ENCODE assay signal across 8 cellular contexts in the genomic region with DNA sequence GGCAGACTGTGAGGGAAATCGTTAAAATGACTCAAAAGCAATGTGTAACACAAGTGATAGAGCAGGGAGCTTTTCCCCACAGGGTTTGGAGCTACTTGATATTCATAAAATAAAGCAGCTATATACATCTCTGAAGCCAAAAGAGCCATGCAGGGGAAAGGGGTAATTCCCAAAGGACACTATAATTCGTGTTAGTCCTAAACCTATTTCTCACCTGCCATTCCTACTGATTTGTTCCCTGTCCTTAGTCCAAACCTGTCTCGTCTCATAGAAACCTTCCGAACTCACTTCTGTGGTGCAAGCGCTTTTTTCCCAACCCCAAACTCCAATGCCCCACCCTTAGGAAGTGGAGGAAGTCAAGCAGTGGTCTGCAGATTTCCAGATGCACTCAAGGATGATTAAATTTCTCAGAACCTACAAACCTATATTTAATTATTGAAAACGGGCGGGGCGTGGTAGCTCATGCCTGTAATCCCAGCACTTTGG. TPM values are rescaled to one million over a fixed set of nuclear protein-coding genes. Genes with fewer than 3 reads are reported as not detected.
DNase-seq lines count a peak whose midpoint lies in the region; ATAC-seq and TF ChIP-seq lines count a peak whose summit lies in the region.

No MANE protein-coding gene starts in this region.

- intact Hi-C loops in CD4-positive, alpha-beta T cell (cut with DNase I, micrococcal nuclease) = loop anchor here (1.0 to 5.0 kb wide), 3 partner anchors 23 to 60 kb away; no protein-coding TSS in a partner anchor

- H3K36me3 ChIP-seq in HUES48 (ENCODE audit: control insufficient read depth, insufficient read depth, low read length) (peaks cover 4% of the 10 kb centered on the region; the same call in 1 of the 2 replicates), kidney epithelial cell (ENCODE audit: control insufficient read depth, insufficient read depth, low read length) (no peaks in the 10 kb centered on the region), thymus (ENCODE audit: control insufficient read depth, insufficient read depth) (no peaks in the 10 kb centered on the region)

- peaks cover 37% of the 10 kb centered on the region for H3K4me1 Mint-ChIP-seq in CD4-positive, alpha-beta T cell (ENCODE audit: low read depth)

- H3K9me3 Mint-ChIP-seq in CD4-positive, alpha-beta T cell = no peaks in the 10 kb centered on the region

- no peak for DNase-seq in CD4-positive, alpha-beta T cell
- DNase-seq in kidney epithelial cell (ENCODE audit: low read depth) = no peak
- DNase-seq in activated CD4-positive, CD25-positive, alpha-beta regulatory T cell (lab: John Stamatoyannopoulos, UW) = no peak

- peak overlapping the region; percentile 74 for H3K9ac ChIP-seq in HUES48 (ENCODE audit: low read depth, low read length)

- H3K4me3 ChIP-seq in HUES48 (ENCODE audit: low read depth, low read length) (peak overlapping the region; percentile 98), kidney epithelial cell (ENCODE audit: low read depth, low read length) (peak overlapping the region; percentile 48), thymus (ENCODE audit: low read length) (peak overlapping the region; percentile 77)

- H3K27me3 ChIP-seq in CD4-positive, alpha-beta T cell (ENCODE audit: control insufficient read depth, insufficient read depth, low read length) = no peaks in the 10 kb centered on the region
- H3K27me3 ChIP-seq in HUES48 (ENCODE audit: control insufficient read depth, insufficient read depth, low read length) = peaks cover 40% of the 10 kb centered on the region
- H3K27me3 ChIP-seq in kidney epithelial cell (ENCODE audit: control insufficient read depth, insufficient read depth, low read length) = no peaks in the 10 kb centered on the region
- no peaks in the 10 kb centered on the region for H3K27me3 ChIP-seq in thymus (ENCODE audit: control insufficient read depth, insufficient read depth)

- no peak for TF ChIP-seq CTCF in CD4-positive, alpha-beta T cell (IDR thresholded peaks at IDR 0.05)
- TF ChIP-seq CTCF in kidney epithelial cell (IDR thresholded peaks at IDR 0.05; ENCODE audit: insufficient read depth, low read length, poor library complexity, severe bottlenecking) = no peak

- H3K36me3 Mint-ChIP-seq in CD4-positive, alpha-beta T cell (ENCODE audit: low read depth) = peaks cover 27% of the 10 kb centered on the region

- H3K9me3 ChIP-seq in CD4-positive, alpha-beta T cell (ENCODE audit: control insufficient read depth, low read length) = no peaks in the 10 kb centered on the region
- no peaks in the 10 kb centered on the region for H3K9me3 ChIP-seq in HUES48 (ENCODE audit: control insufficient read depth, insufficient read depth, low read length)
- H3K9me3 ChIP-seq in thymus (ENCODE audit: control insufficient read depth) = no peaks in the 10 kb centered on the region

- peaks cover 18% of the 10 kb centered on the region for H3K4me1 ChIP-seq in HUES48 (ENCODE audit: control insufficient read depth, insufficient read depth, low read length)
- peaks cover 7% of the 10 kb centered on the region for H3K4me1 ChIP-seq in thymus (ENCODE audit: control insufficient read depth, insufficient read depth, low read length)

- H3K4me3 Mint-ChIP-seq in CD4-positive, alpha-beta T cell = peak overlapping the region; percentile 96

- peak overlapping the region; percentile 70 for H3K27ac ChIP-seq in CD4-positive, alpha-beta T cell (ENCODE audit: low read depth, low read length)
- peak overlapping the region; percentile 78 for H3K27ac ChIP-seq in HUES48 (ENCODE audit: low read depth, low read length)
- peak overlapping the region; percentile 90 for H3K27ac ChIP-seq in adipose tissue (ENCODE audit: low read depth, low read length)
- peak overlapping the region; percentile 89 for H3K27ac ChIP-seq in thymus (ENCODE audit: low read depth)

- 17 to 27% (median 22%) methylated on average over 8 of the region's 8 CpGs for WGBS in adipose tissue, 3 donors
- 71% methylated on average over 8 of the region's 8 CpGs for WGBS in thymus

- CTCF ChIA-PET in CD4-positive, alpha-beta T cell (lab: Charles Lee) = interaction anchor here (1.0 to 1.9 kb wide), 4 partner anchors 16 to 23 kb away, joined by 3 to 11 read pairs (median 4); no protein-coding TSS in a partner anchor

- peak overlapping the region; percentile 92 for H3K27ac Mint-ChIP-seq in CD4-positive, alpha-beta T cell

- H3K27me3 Mint-ChIP-seq in CD4-positive, alpha-beta T cell = no peaks in the 10 kb centered on the region

- POLR2A ChIA-PET in CD4-positive, alpha-beta T cell (lab: Charles Lee) = interaction anchor here (0.6 to 2.1 kb wide), 17 partner anchors 9 to 433 kb away, joined by 3 to 116 read pairs (median 4); partner anchors contain the start of genes E2F2, PITHD1, TCEA3 and ZNF436

- ATAC-seq in CD4-positive, alpha-beta T cell (ENCODE audit: poor library complexity) = no peak
- ATAC-seq in HG02571 (IDR thresholded peaks at IDR 0.05; ENCODE audit: unreplicated experiment) = no peak
- ATAC-seq in GM21526 (IDR thresholded peaks at IDR 0.05; ENCODE audit: low FRiP score, unreplicated experiment) = no peak

RNA-seq across cellular contexts. Expression of gene HNRNPR, which starts 0.9 kb away (rescaled TPM):
- total RNA-seq in CD4-positive, alpha-beta T cell = 10 to 100 TPM; 92.0 to 93.3 TPM
- polyA plus RNA-seq in adipose tissue = 100 to 1,000 TPM in 1 of 3 donors, 10 to 100 TPM in 2; 26.2 to 101 (median 63.8) TPM
- total RNA-seq in kidney epithelial cell = 75.7 and 82.2 TPM in 2 replicates
- polyA plus RNA-seq in thymus = 119 TPM

RNA-seq across cellular contexts. Expression of gene ZNF436, which starts 24.6 kb away (rescaled TPM):
- total RNA-seq in CD4-positive, alpha-beta T cell = 1 to 10 TPM; 3.7 to 4.0 TPM
- polyA plus RNA-seq in adipose tissue = 10 to 100 TPM in 1 of 3 donors, 1 to 10 TPM in 2; 5.6 to 14.4 (median 7.4) TPM
- total RNA-seq in kidney epithelial cell = 7.3 and 11.7 TPM in 2 replicates
- polyA plus RNA-seq in thymus = 6.6 TPM

Comparison
In these comparisons a context has a peak if more than half of its experiments do, and no peak if none do; other contexts are left out.
1. H3K4me3 ChIP-seq: peak in every context shown above with its lines; median percentile 98 in HUES48; 77 in thymus; 48 in kidney epithelial cell.